ENCODE assay signal across 10 cellular contexts in the genomic region with DNA sequence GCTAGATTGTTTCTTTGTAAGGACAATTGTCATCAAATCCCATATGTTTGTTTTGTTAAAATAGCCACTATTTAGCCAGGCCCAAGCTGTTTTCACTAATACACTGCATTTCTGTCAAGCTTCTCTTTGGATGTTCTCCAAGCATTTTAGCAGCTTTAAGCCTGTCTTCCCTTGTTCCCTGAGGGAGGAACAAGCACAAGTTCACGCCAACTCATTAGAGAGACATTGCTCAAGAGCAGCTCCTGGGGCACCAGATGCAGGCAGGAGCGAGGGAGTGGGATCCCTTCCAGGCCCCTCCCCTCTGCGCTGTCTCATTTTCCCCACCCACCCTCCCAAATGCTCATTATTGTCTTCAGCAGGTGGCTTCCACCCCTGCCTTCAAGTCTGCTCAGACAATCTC. TPM values are rescaled to one million over a fixed set of nuclear protein-coding genes. Genes with fewer than 3 reads are reported as not detected.
DNase-seq lines count a peak whose midpoint lies in the region; ATAC-seq and TF ChIP-seq lines count a peak whose summit lies in the region.
"Had no signal": no experiment of that assay in that cellular context is flagged by ENCODE, and none has a peak within 500 bp of the region (broad histone marks: within the 10 kb centered on the region; RNA-seq: fewer than 3 reads in every experiment).

No MANE protein-coding gene starts in this region.

- DNase-seq in COLO829 (ENCODE audit: low spot score) (peak; percentile 14), NCI-H2171 treated with DMSO at 0.1 percent for 48 hours (lab: John Stamatoyannopoulos, UW) (peak; percentile 94), epidermal melanocyte (ENCODE audit: insufficient read length, low spot score) (peak; percentile 52), WTC11 (ENCODE audit: low spot score) (no peak)
- DNase-seq in activated naive CD8-positive, alpha-beta T cell treated with anti-CD3 and anti-CD28 coated beads, Interleukin-2, amount 50 U/mL, for 24 hours, result no peak
- DNase-seq: small intestine, T-helper 9 cell had no signal

- no peaks in the 10 kb centered on the region for H3K27me3 Mint-ChIP-seq in nephron (ENCODE audit: low read depth)
- H3K27me3 Mint-ChIP-seq in activated naive CD8-positive, alpha-beta T cell treated with anti-CD3 and anti-CD28 coated beads, Interleukin-2, amount 50 U/mL, for 24 hours, result peaks cover 34% of the 10 kb centered on the region
- H3K27me3 Mint-ChIP-seq in WTC11 (ENCODE audit: low read depth), result peaks cover 4% of the 10 kb centered on the region

- H3K27ac Mint-ChIP-seq in nephron (peak overlapping the region in 2 of 3 experiments; percentile 28 to 31), WTC11 (no peak overlapping the region)
- no peak overlapping the region for H3K27ac Mint-ChIP-seq in activated naive CD8-positive, alpha-beta T cell treated with anti-CD3 and anti-CD28 coated beads, Interleukin-2, amount 50 U/mL, for 24 hours

- H3K4me1 Mint-ChIP-seq in nephron (peaks cover 61% of the 10 kb centered on the region), WTC11 (peaks cover 4% of the 10 kb centered on the region; the same call in 1 of the 2 replicates)
- H3K4me1 Mint-ChIP-seq in activated naive CD8-positive, alpha-beta T cell treated with anti-CD3 and anti-CD28 coated beads, Interleukin-2, amount 50 U/mL, for 24 hours, result peaks cover 2% of the 10 kb centered on the region

- POLR2A ChIA-PET in WTC11 (lab: Charles Lee), result interaction anchor here (0.7 kb wide), 1 partner anchor 94 kb away, joined by 3 read pairs; no protein-coding TSS in a partner anchor

- H3K9me3 Mint-ChIP-seq in nephron (no peaks in the 10 kb centered on the region), WTC11 (no peaks in the 10 kb centered on the region)
- no peaks in the 10 kb centered on the region for H3K9me3 Mint-ChIP-seq in activated naive CD8-positive, alpha-beta T cell treated with anti-CD3 and anti-CD28 coated beads, Interleukin-2, amount 50 U/mL, for 24 hours

- TF ChIP-seq CTCF in nephron (IDR thresholded peaks at IDR 0.05; ENCODE audit: unreplicated experiment in 3 of 3), result no peak
- TF ChIP-seq CTCF in WTC11 (IDR thresholded peaks at IDR 0.05), result no peak

- ATAC-seq in HG03159 (IDR thresholded peaks at IDR 0.05; ENCODE audit: unreplicated experiment) (no peak), WTC11 (no peak; the same call in 1 of the 2 replicates), GM21515 (IDR thresholded peaks at IDR 0.05; ENCODE audit: unreplicated experiment) (no peak)
- ATAC-seq in activated naive CD8-positive, alpha-beta T cell treated with anti-CD3 and anti-CD28 coated beads, Interleukin-2, amount 50 U/mL, for 24 hours, result no peak

- H3K4me3 Mint-ChIP-seq in nephron, result no peak overlapping the region
- H3K4me3 Mint-ChIP-seq in activated naive CD8-positive, alpha-beta T cell treated with anti-CD3 and anti-CD28 coated beads, Interleukin-2, amount 50 U/mL, for 24 hours, result no peak overlapping the region
- H3K4me3 Mint-ChIP-seq in WTC11, result no peak overlapping the region

- H3K36me3 Mint-ChIP-seq in nephron (ENCODE audit: low read depth) (no peaks in the 10 kb centered on the region), WTC11 (no peaks in the 10 kb centered on the region)
- no peaks in the 10 kb centered on the region for H3K36me3 Mint-ChIP-seq in activated naive CD8-positive, alpha-beta T cell treated with anti-CD3 and anti-CD28 coated beads, Interleukin-2, amount 50 U/mL, for 24 hours (ENCODE audit: low read depth)

- CTCF ChIA-PET in WTC11 (lab: Charles Lee), result interaction anchor here (0.9 to 1.7 kb wide), 6 partner anchors 9 to 163 kb away, joined by 3 to 7 read pairs (median 4); no protein-coding TSS in a partner anchor

TF ChIP-seq in WTC11, 78 proteins besides CTCF, POLR2A, EP300 and RAD21:
- TF ChIP-seq, protein P1, sequence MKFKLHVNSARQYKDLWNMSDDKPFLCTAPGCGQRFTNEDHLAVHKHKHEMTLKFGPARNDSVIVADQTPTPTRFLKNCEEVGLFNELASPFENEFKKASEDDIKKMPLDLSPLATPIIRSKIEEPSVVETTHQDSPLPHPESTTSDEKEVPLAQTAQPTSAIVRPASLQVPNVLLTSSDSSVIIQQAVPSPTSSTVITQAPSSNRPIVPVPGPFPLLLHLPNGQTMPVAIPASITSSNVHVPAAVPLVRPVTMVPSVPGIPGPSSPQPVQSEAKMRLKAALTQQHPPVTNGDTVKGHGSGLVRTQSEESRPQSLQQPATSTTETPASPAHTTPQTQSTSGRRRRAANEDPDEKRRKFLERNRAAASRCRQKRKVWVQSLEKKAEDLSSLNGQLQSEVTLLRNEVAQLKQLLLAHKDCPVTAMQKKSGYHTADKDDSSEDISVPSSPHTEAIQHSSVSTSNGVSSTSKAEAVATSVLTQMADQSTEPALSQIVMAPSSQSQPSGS (CRISPR knock-in tag; IDR thresholded peaks at IDR 0.05; ENCODE audit: borderline replicate concordance, low read depth), result no peak
TF ChIP-seq in WTC11: peak in this region for 0.

RNA-seq across cellular contexts. Expression of gene PPP3R1, which starts 32.6 kb away (rescaled TPM):
- 53.7 to 61.4 TPM (median 54.3 TPM) in 3 replicates for total RNA-seq in WTC11 (2021)

RNA-seq across cellular contexts. Expression of gene CNRIP1, which starts 34.9 kb away (rescaled TPM):
- 1.3 to 1.6 TPM (median 1.4 TPM) in 3 replicates for total RNA-seq in WTC11 (2021)

Comparison
In these comparisons a context has a peak if more than half of its experiments do, and no peak if none do; other contexts are left out.
1. DNase-seq: peak in COLO829 (single experiment), NCI-H2171 treated with DMSO at 0.1 percent for 48 hours (single experiment) and epidermal melanocyte (single experiment); none in activated naive CD8-positive, alpha-beta T cell treated with anti-CD3 and anti-CD28 coated beads, Interleukin-2, amount 50 U/mL, for 24 hours (single experiment) and WTC11 (single experiment).
2. H3K27ac Mint-ChIP-seq: peak in nephron (2 of 3); none in activated naive CD8-positive, alpha-beta T cell treated with anti-CD3 and anti-CD28 coated beads, Interleukin-2, amount 50 U/mL, for 24 hours (single experiment) and WTC11 (single experiment).